Comparison of ENCODE assay signal across 1 cellular context in the genomic region with DNA sequence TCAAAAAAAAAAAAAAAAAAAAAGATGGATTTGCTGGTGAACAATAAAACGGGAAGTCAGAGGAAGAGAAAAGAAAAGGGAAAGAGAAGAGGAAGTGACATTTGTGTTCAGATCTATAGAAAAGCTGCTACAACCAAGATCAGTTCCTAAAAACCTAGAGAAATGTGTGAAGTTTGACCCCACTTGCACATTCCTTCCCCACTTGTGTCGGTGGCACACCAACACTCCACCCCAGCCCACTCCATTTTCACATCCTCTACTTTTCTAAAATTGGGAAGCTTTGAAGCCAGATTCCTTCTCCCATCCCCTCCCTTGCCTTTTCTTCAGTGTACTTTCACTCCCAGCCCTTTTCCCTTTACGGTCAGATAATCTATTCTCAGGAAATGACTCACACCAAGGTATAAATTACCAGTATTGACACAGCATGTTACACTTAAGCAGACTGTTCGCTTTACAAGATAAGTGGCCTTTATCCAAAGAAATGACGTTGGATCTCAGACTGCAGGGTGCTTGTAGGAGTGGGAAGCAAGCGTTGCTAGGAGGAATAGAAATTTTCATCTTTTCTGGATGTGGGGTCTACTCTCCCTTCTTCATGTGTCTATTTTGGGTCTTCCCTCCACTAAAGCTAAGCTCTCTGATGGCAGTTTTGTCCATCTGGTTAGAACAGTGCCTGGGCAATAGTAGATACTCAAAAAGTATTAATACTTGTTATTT.
TF ChIP-seq lines count a peak whose summit lies in the region.

No MANE protein-coding gene starts in this region.

TF ChIP-seq in SK-N-SH, 30 proteins besides CTCF, POLR2A, EP300 and RAD21 (continued from another document):
- TF ChIP-seq, protein P1, sequence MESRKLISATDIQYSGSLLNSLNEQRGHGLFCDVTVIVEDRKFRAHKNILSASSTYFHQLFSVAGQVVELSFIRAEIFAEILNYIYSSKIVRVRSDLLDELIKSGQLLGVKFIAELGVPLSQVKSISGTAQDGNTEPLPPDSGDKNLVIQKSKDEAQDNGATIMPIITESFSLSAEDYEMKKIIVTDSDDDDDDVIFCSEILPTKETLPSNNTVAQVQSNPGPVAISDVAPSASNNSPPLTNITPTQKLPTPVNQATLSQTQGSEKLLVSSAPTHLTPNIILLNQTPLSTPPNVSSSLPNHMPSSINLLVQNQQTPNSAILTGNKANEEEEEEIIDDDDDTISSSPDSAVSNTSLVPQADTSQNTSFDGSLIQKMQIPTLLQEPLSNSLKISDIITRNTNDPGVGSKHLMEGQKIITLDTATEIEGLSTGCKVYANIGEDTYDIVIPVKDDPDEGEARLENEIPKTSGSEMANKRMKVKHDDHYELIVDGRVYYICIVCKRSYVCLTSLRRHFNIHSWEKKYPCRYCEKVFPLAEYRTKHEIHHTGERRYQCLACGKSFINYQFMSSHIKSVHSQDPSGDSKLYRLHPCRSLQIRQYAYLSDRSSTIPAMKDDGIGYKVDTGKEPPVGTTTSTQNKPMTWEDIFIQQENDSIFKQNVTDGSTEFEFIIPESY (IDR thresholded peaks at IDR 0.05; ENCODE audit: borderline replicate concordance, low read depth): no peak
- TF ChIP-seq MEF2A (IDR thresholded peaks at IDR 0.05; ENCODE audit: borderline replicate concordance, low read depth): peak; percentile 71; the same call in 1 of the 2 replicates
- TF ChIP-seq NRF1 (IDR thresholded peaks at IDR 0.05; ENCODE audit: low read depth, low read length): no peak
- TF ChIP-seq GATA2 (CRISPR knock-in tag; IDR thresholded peaks at IDR 0.05): no peak
- peak; percentile 93 for TF ChIP-seq TCF12 (IDR thresholded peaks at IDR 0.05)
- TF ChIP-seq, protein P2, sequence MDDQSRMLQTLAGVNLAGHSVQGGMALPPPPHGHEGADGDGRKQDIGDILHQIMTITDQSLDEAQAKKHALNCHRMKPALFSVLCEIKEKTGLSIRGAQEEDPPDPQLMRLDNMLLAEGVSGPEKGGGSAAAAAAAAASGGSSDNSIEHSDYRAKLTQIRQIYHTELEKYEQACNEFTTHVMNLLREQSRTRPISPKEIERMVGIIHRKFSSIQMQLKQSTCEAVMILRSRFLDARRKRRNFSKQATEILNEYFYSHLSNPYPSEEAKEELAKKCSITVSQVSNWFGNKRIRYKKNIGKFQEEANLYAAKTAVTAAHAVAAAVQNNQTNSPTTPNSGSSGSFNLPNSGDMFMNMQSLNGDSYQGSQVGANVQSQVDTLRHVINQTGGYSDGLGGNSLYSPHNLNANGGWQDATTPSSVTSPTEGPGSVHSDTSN (IDR thresholded peaks at IDR 0.05): peak; percentile 92
- TF ChIP-seq SMC3 (IDR thresholded peaks at IDR 0.05; ENCODE audit: low read depth, low read length): no peak
- TF ChIP-seq, protein P3, sequence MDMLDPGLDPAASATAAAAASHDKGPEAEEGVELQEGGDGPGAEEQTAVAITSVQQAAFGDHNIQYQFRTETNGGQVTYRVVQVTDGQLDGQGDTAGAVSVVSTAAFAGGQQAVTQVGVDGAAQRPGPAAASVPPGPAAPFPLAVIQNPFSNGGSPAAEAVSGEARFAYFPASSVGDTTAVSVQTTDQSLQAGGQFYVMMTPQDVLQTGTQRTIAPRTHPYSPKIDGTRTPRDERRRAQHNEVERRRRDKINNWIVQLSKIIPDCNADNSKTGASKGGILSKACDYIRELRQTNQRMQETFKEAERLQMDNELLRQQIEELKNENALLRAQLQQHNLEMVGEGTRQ (IDR thresholded peaks at IDR 0.05; ENCODE audit: borderline replicate concordance, low read depth, low read length): no peak
- TF ChIP-seq TEAD4 (IDR thresholded peaks at IDR 0.05; ENCODE audit: borderline replicate concordance, insufficient read depth): peak; percentile 74; the same call in 1 of the 2 replicates
- TF ChIP-seq, protein P4, sequence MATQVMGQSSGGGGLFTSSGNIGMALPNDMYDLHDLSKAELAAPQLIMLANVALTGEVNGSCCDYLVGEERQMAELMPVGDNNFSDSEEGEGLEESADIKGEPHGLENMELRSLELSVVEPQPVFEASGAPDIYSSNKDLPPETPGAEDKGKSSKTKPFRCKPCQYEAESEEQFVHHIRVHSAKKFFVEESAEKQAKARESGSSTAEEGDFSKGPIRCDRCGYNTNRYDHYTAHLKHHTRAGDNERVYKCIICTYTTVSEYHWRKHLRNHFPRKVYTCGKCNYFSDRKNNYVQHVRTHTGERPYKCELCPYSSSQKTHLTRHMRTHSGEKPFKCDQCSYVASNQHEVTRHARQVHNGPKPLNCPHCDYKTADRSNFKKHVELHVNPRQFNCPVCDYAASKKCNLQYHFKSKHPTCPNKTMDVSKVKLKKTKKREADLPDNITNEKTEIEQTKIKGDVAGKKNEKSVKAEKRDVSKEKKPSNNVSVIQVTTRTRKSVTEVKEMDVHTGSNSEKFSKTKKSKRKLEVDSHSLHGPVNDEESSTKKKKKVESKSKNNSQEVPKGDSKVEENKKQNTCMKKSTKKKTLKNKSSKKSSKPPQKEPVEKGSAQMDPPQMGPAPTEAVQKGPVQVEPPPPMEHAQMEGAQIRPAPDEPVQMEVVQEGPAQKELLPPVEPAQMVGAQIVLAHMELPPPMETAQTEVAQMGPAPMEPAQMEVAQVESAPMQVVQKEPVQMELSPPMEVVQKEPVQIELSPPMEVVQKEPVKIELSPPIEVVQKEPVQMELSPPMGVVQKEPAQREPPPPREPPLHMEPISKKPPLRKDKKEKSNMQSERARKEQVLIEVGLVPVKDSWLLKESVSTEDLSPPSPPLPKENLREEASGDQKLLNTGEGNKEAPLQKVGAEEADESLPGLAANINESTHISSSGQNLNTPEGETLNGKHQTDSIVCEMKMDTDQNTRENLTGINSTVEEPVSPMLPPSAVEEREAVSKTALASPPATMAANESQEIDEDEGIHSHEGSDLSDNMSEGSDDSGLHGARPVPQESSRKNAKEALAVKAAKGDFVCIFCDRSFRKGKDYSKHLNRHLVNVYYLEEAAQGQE (IDR thresholded peaks at IDR 0.05; ENCODE audit: low read depth, low read length): no peak
- TF ChIP-seq, protein P5, sequence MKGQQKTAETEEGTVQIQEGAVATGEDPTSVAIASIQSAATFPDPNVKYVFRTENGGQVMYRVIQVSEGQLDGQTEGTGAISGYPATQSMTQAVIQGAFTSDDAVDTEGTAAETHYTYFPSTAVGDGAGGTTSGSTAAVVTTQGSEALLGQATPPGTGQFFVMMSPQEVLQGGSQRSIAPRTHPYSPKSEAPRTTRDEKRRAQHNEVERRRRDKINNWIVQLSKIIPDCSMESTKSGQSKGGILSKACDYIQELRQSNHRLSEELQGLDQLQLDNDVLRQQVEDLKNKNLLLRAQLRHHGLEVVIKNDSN (IDR thresholded peaks at IDR 0.05; ENCODE audit: borderline replicate concordance, low read depth): no peak
- no peak for TF ChIP-seq FOXM1 (IDR thresholded peaks at IDR 0.05; ENCODE audit: low read depth)
